In the genomic region with DNA sequence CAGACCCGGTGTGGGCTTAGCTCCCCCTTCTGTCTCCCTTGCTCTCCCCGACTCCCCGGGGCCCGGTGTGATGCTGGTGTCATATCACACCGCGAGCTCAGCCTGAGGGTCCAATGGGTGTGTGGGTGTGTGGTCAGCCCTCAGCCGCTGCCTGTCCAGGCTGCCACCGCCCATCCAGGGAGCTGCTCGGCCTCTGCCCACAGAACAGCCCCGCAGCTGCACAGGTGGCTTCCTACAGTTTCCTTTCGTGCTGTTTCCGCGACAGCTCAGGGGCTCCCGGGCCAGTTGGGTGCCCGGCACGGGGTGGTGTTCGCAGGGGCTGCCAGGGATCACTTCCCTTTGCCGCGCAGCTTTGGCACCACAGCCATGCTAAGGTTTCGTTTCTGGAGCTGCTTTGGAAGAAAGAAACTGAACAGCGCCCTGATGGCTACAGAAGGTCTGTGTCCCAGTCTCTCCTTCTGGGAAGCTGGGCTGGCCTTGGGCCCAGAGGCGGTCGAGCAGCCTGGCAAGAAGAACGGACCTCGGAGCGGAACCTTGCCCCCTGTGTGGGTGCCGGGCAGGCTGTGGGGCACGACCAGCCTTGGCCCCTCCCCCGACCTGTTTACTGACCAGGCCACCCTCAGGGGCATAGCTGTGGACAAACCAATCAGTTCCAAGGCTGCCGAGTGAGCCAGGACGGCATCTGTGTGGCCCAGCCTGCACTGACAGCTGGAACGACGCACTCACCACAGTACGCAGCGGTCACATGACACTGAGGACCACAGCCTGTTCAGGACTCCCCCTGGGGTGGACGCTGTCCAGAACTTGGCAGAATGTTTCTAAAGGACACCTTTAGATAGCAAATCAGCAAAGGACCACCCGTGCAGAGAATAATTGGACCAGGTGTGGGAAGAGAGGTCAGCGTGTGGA, we compare ENCODE assay signal across 8 cellular contexts. TPM values are rescaled to one million over a fixed set of nuclear protein-coding genes. Genes with fewer than 3 reads are reported as not detected.
DNase-seq lines count a peak whose midpoint lies in the region; ATAC-seq and TF ChIP-seq lines count a peak whose summit lies in the region.

No MANE protein-coding gene starts in this region.

- peak overlapping the region; percentile 35 for H3K9ac ChIP-seq in skeletal muscle satellite cell (ENCODE audit: low read depth, low read length)

- H3K36me3 ChIP-seq in left ventricle myocardium inferior, result peaks cover 20% of the 10 kb centered on the region
- peaks cover 19% of the 10 kb centered on the region for H3K36me3 ChIP-seq in skeletal muscle satellite cell (ENCODE audit: insufficient read depth, low read length)

- H3K9me3 ChIP-seq in left ventricle myocardium inferior (replicated peaks), result no peaks in the 10 kb centered on the region
- H3K9me3 ChIP-seq in skeletal muscle satellite cell (replicated peaks; ENCODE audit: low read length), result no peaks in the 10 kb centered on the region

- H3K27ac ChIP-seq in left ventricle myocardium inferior (replicated peaks), result peak overlapping the region; percentile 99

- intact Hi-C loops in left ventricle myocardium inferior (cut with micrococcal nuclease), result no loop called here

- DNase-seq in GM10266 (ENCODE audit: extremely low spot score), result no peak
- DNase-seq in activated CD8-positive, alpha-beta memory T cell treated with anti-CD3 and anti-CD28 coated beads, Interleukin-2, amount 50 U/mL, for 4 hours, result peak; percentile 32
- DNase-seq in left ventricle myocardium inferior, result peak; percentile 49
- DNase-seq in NCI-H1694 treated with DMSO at 0.1 percent for 48 hours (lab: John Stamatoyannopoulos, UW), result no peak
- DNase-seq in amniotic stem cell (lab: John Stamatoyannopoulos, UW), result no peak

- ATAC-seq in GM21723 (IDR thresholded peaks at IDR 0.05; ENCODE audit: unreplicated experiment), result no peak
- no peak for ATAC-seq in HG03025 (IDR thresholded peaks at IDR 0.05; ENCODE audit: low FRiP score, unreplicated experiment)

- H3K27me3 ChIP-seq in left ventricle myocardium inferior (ENCODE audit: low read depth) (no peaks in the 10 kb centered on the region), skeletal muscle satellite cell (ENCODE audit: control insufficient read depth, insufficient read depth, low read length) (no peaks in the 10 kb centered on the region)

- H3K4me3 ChIP-seq in left ventricle myocardium inferior (peak overlapping the region; percentile 48), skeletal muscle satellite cell (ENCODE audit: low read length) (peak overlapping the region; percentile 60)

- peak; percentile 20 for TF ChIP-seq CTCF in GM10266 (IDR thresholded peaks at IDR 0.05; ENCODE audit: control insufficient read depth, insufficient read depth, low read depth, missing control alignments)
- no peak for TF ChIP-seq CTCF in left ventricle myocardium inferior (IDR thresholded peaks at IDR 0.05; ENCODE audit: borderline replicate concordance)

- peak overlapping the region; percentile 81 for H3K4me2 ChIP-seq in skeletal muscle satellite cell (ENCODE audit: low read length)

- H3K4me1 ChIP-seq in left ventricle myocardium inferior (peaks cover 97% of the 10 kb centered on the region), skeletal muscle satellite cell (ENCODE audit: control insufficient read depth, insufficient read depth, low read length) (peaks cover 51% of the 10 kb centered on the region)

RNA-seq across cellular contexts. Expression of a gene that starts 7.0 kb away (rescaled TPM):
- total RNA-seq in left ventricle myocardium inferior, result 57.1 TPM
- 18.3 and 25.6 TPM in 2 replicates for total RNA-seq in skeletal muscle satellite cell (2012; rRNA removed)

RNA-seq across cellular contexts. Expression of a gene that starts 45.0 kb away (rescaled TPM):
- total RNA-seq in left ventricle myocardium inferior, result not detected
- total RNA-seq in skeletal muscle satellite cell (2012; rRNA removed), result not detected in 2 replicates

RNA-seq across cellular contexts. Expression of a gene that starts 49.2 kb away (rescaled TPM):
- 25.5 TPM for total RNA-seq in left ventricle myocardium inferior
- 72.2 and 86.1 TPM in 2 replicates for total RNA-seq in skeletal muscle satellite cell (2012; rRNA removed)

RNA-seq across cellular contexts. Expression of a gene that starts 49.3 kb away (rescaled TPM):
- 17.0 TPM for total RNA-seq in left ventricle myocardium inferior
- total RNA-seq in skeletal muscle satellite cell (2012; rRNA removed), result 13.4 and 21.0 TPM in 2 replicates

Comparison
In these comparisons a context has a peak if more than half of its experiments do, and no peak if none do; other contexts are left out.
1. DNase-seq: peak in activated CD8-positive, alpha-beta memory T cell treated with anti-CD3 and anti-CD28 coated beads, Interleukin-2, amount 50 U/mL, for 4 hours (single experiment) and left ventricle myocardium inferior (single experiment); none in GM10266 (single experiment), NCI-H1694 treated with DMSO at 0.1 percent for 48 hours (single experiment) and amniotic stem cell (single experiment).